19 cellular contexts compared by ENCODE assay signal in the genomic region with DNA sequence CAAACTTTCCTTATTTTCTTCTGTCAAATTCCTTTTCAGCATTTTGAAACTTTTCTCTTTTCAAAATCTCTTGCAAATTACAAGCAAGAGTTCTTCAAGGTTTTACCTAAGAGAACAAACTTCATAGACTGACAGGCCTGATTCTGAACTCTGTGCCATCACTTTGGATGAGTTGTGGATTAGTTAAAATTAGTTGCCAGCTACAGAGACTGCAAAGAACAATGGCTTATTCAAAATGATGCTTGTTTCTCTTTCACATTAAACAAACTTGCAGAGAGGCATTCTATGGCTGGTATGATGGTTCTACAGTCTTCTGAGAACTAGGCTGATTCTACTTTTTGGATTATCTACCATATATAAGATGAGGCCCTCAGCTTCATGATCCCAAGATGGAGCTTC. TPM values are rescaled to one million over a fixed set of nuclear protein-coding genes. Genes with fewer than 3 reads are reported as not detected.
DNase-seq lines count a peak whose midpoint lies in the region; ATAC-seq and TF ChIP-seq lines count a peak whose summit lies in the region.
"Had no signal": no experiment of that assay in that cellular context is flagged by ENCODE, and none has a peak within 500 bp of the region (broad histone marks: within the 10 kb centered on the region; RNA-seq: fewer than 3 reads in every experiment).

No MANE protein-coding gene starts in this region.

- H3K36me3 ChIP-seq in right atrium auricular region (no peaks in the 10 kb centered on the region), spleen (no peaks in the 10 kb centered on the region)

- H3K9me3 ChIP-seq in right atrium auricular region = no peaks in the 10 kb centered on the region
- no peaks in the 10 kb centered on the region for H3K9me3 ChIP-seq in spleen
- H3K9me3 ChIP-seq: HAP-1 had no signal

- H3K27ac ChIP-seq in dorsolateral prefrontal cortex (peak overlapping the region; percentile 19 to 98 (median 91)), right atrium auricular region (no peak overlapping the region), spleen (no peak overlapping the region)
- H3K27ac ChIP-seq: 22Rv1, C4-2B, SK-N-MC had no signal

- intact Hi-C loops in activated CD4-positive, alpha-beta T cell treated with anti-CD3 and anti-CD28 coated beads, Interleukin-2, amount 10 ng/mL, durations not matched to agents 24 days and 14 days (cut with micrococcal nuclease) = loop anchor here (1.0 kb wide), 1 partner anchor 8 kb away; no protein-coding TSS in a partner anchor
- intact Hi-C loops in dorsolateral prefrontal cortex (cut with DNase I) (loop anchor here (5.0 to 10.0 kb wide), 2 partner anchors 69 to 106 kb away; a partner anchor contains a TSS), spleen (cut with DNase I; ENCODE audit: low total_unique reads) (loop anchor here (10.0 kb wide), 1 partner anchor 66 kb away; no protein-coding TSS in a partner anchor)

- DNase-seq in activated CD4-positive, alpha-beta T cell treated with anti-CD3 and anti-CD28 coated beads, Interleukin-2, amount 10 ng/mL, durations not matched to agents 24 days and 14 days = peak; percentile 54
- no peak for DNase-seq in activated CD4-positive, alpha-beta T cell treated with anti-CD3 and anti-CD28 coated beads for 4 hours
- DNase-seq in dorsolateral prefrontal cortex = no peak
- DNase-seq in pons (ENCODE audit: low spot score) = peak; percentile 91
- no peak for DNase-seq in right atrium auricular region (ENCODE audit: low spot score)
- no peak for DNase-seq in NCI-H1694 (lab: John Stamatoyannopoulos, UW)
- no peak for DNase-seq in spleen
- DNase-seq: DMS79 treated with DMSO at 0.1 percent for 48 hours, NCI-H1436, NCI-H2029, NCI-H2171, NCI-H446, OCI-M1, Right ventricle myocardium superior had no signal

- TF ChIP-seq CTCF in dorsolateral prefrontal cortex (IDR thresholded peaks at IDR 0.05 in 54 of 56, conservative IDR thresholded peaks at IDR 0.05 in 2 of 56; ENCODE audit: low read depth in 1 of 56, partially characterized antibody in 56 of 56) (no peak), right atrium auricular region (IDR thresholded peaks at IDR 0.05) (no peak), spleen (IDR thresholded peaks at IDR 0.05 in 8 of 11, conservative IDR thresholded peaks at IDR 0.05 in 3 of 11) (no peak)

- H3K4me3 Mint-ChIP-seq in activated CD4-positive, alpha-beta T cell treated with anti-CD3 and anti-CD28 coated beads, Interleukin-2, amount 10 ng/mL, durations not matched to agents 24 days and 14 days = no peak overlapping the region

- peaks cover 49% of the 10 kb centered on the region for H3K4me1 Mint-ChIP-seq in activated CD4-positive, alpha-beta T cell treated with anti-CD3 and anti-CD28 coated beads, Interleukin-2, amount 10 ng/mL, durations not matched to agents 24 days and 14 days

- no peaks in the 10 kb centered on the region for H3K27me3 Mint-ChIP-seq in activated CD4-positive, alpha-beta T cell treated with anti-CD3 and anti-CD28 coated beads, Interleukin-2, amount 10 ng/mL, durations not matched to agents 24 days and 14 days

- ATAC-seq in HG03025 (IDR thresholded peaks at IDR 0.05; ENCODE audit: low FRiP score, unreplicated experiment) = no peak

- H3K4me3 ChIP-seq in dorsolateral prefrontal cortex = peak overlapping the region in 49 of 59 donors; percentile 4 to 100 (median 94)
- H3K4me3 ChIP-seq in right atrium auricular region = no peak overlapping the region
- H3K4me3 ChIP-seq in spleen = no peak overlapping the region
- H3K4me3 ChIP-seq: HAP-1, SK-N-MC had no signal

- peaks cover 8% of the 10 kb centered on the region for H3K9me3 Mint-ChIP-seq in activated CD4-positive, alpha-beta T cell treated with anti-CD3 and anti-CD28 coated beads, Interleukin-2, amount 10 ng/mL, durations not matched to agents 24 days and 14 days

- TF ChIP-seq POLR2A in spleen (IDR thresholded peaks at IDR 0.05) = no peak

- H3K4me1 ChIP-seq in right atrium auricular region = peaks cover 0 to 14% of the 10 kb centered on the region in 2 donors
- peaks cover 26 to 59% (median 36%) of the 10 kb centered on the region in 6 donors for H3K4me1 ChIP-seq in spleen

- H3K27ac Mint-ChIP-seq in activated CD4-positive, alpha-beta T cell treated with anti-CD3 and anti-CD28 coated beads, Interleukin-2, amount 10 ng/mL, durations not matched to agents 24 days and 14 days = no peak overlapping the region

- peaks cover 54% of the 10 kb centered on the region for H3K36me3 Mint-ChIP-seq in activated CD4-positive, alpha-beta T cell treated with anti-CD3 and anti-CD28 coated beads, Interleukin-2, amount 10 ng/mL, durations not matched to agents 24 days and 14 days (ENCODE audit: low read depth)

- no peaks in the 10 kb centered on the region for H3K27me3 ChIP-seq in dorsolateral prefrontal cortex
- H3K27me3 ChIP-seq in right atrium auricular region = no peaks in the 10 kb centered on the region
- H3K27me3 ChIP-seq in spleen (replicated peaks in 1 of 7) = no peaks in the 10 kb centered on the region

RNA-seq across cellular contexts. Expression of a gene that starts 3.8 kb away (rescaled TPM):
- 74.5 and 76.8 TPM in 2 replicates for total RNA-seq in activated CD4-positive, alpha-beta T cell treated with anti-CD3 and anti-CD28 coated beads, Interleukin-2, amount 10 ng/mL, durations not matched to agents 24 days and 14 days
- total RNA-seq in dorsolateral prefrontal cortex (100 to 1,000 TPM in 21 of 120 experiments, 10 to 100 TPM in 99; 38.4 to 137 (median 85.9) TPM), right atrium auricular region (1 to 10 TPM; 5.5 to 8.2 TPM), spleen (10 to 100 TPM; 11.6 to 22.5 (median 14.3) TPM)
- 1 to 10 TPM; 1.7 to 3.0 (median 2.0) TPM for polyA plus RNA-seq in spleen

Comparison
In these comparisons a context has a peak if more than half of its experiments do, and no peak if none do; other contexts are left out.
1. DNase-seq: peak in activated CD4-positive, alpha-beta T cell treated with anti-CD3 and anti-CD28 coated beads, Interleukin-2, amount 10 ng/mL, durations not matched to agents 24 days and 14 days (single experiment) and pons (single experiment); none in activated CD4-positive, alpha-beta T cell treated with anti-CD3 and anti-CD28 coated beads for 4 hours (0 of 2), dorsolateral prefrontal cortex (0 of 10), right atrium auricular region (single experiment), NCI-H1694 (single experiment) and spleen (single experiment).
2. H3K27ac ChIP-seq: peak in dorsolateral prefrontal cortex (59 of 59); none in right atrium auricular region (0 of 2) and spleen (0 of 8).
3. H3K4me3 ChIP-seq: peak in dorsolateral prefrontal cortex (49 of 59); none in right atrium auricular region (0 of 2) and spleen (0 of 8).